1 cellular context compared by ENCODE assay signal in genomic region chr3:4818164-4818563, GRCh38.
TF ChIP-seq lines count a peak whose summit lies in the region.

No MANE protein-coding gene starts in this region.

TF ChIP-seq in GM23338, 12 proteins besides CTCF, POLR2A, EP300 and RAD21:
- TF ChIP-seq ZNF462 (CRISPR knock-in tag; IDR thresholded peaks at IDR 0.05) (no peak), ETS1 (IDR thresholded peaks at IDR 0.05) (no peak), CREB1 (CRISPR knock-in tag; IDR thresholded peaks at IDR 0.05; ENCODE audit: low read depth) (no peak), NANOG (IDR thresholded peaks at IDR 0.05; ENCODE audit: borderline replicate concordance) (no peak), POLR2AphosphoS5 (IDR thresholded peaks at IDR 0.05; ENCODE audit: low read depth) (no peak), STAT1 (IDR thresholded peaks at IDR 0.05; ENCODE audit: unreplicated experiment) (no peak), ZNF114 (CRISPR knock-in tag; IDR thresholded peaks at IDR 0.05) (no peak), ZNF331 (CRISPR knock-in tag; IDR thresholded peaks at IDR 0.05; ENCODE audit: low read depth) (no peak), JUNB (IDR thresholded peaks at IDR 0.05; ENCODE audit: unreplicated experiment) (no peak)
